Comparison of ENCODE assay signal across 1 cellular context in the genomic region with DNA sequence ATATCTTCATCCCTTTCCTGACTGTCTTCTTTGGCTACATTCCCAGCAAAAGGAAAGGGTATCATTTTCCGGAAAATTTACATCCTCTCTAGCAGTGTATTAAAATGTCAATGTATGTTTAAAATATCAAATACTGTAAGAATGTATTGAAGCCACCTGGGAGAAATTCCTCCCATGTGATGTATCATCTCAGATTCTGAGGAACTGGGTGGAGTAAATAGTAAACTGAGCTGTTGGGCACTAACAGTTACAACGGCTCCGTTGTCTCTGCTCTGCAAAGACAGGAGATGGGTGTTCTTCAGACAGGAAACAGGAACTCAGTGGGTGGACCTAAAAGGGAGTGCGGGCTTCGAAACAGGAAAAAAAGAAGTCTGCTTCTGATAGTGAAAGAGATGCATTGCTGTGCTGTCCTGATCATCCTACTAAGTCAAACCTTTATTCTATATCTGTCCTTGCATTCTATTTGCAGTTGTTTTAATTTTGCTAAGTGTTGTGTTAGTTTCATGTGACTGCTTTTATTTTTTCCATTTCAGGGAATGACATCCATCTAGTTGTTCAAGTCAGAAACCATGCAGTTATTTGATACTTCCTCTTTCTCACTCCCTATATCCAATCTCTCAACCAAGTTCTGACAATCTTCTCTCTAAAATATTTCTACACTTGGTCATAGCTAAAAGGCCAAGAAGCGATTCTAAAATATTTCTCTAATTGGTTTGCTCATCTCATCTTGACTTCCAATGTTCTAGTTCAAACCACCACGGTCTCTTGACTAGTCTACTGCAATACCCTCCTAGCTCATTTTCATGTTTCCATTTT.
TF ChIP-seq lines count a peak whose summit lies in the region.

No MANE protein-coding gene starts in this region.

TF ChIP-seq in K562, 482 proteins besides CTCF, POLR2A, EP300 and RAD21 (continued from another document and continues in another):
- TF ChIP-seq, protein P1, sequence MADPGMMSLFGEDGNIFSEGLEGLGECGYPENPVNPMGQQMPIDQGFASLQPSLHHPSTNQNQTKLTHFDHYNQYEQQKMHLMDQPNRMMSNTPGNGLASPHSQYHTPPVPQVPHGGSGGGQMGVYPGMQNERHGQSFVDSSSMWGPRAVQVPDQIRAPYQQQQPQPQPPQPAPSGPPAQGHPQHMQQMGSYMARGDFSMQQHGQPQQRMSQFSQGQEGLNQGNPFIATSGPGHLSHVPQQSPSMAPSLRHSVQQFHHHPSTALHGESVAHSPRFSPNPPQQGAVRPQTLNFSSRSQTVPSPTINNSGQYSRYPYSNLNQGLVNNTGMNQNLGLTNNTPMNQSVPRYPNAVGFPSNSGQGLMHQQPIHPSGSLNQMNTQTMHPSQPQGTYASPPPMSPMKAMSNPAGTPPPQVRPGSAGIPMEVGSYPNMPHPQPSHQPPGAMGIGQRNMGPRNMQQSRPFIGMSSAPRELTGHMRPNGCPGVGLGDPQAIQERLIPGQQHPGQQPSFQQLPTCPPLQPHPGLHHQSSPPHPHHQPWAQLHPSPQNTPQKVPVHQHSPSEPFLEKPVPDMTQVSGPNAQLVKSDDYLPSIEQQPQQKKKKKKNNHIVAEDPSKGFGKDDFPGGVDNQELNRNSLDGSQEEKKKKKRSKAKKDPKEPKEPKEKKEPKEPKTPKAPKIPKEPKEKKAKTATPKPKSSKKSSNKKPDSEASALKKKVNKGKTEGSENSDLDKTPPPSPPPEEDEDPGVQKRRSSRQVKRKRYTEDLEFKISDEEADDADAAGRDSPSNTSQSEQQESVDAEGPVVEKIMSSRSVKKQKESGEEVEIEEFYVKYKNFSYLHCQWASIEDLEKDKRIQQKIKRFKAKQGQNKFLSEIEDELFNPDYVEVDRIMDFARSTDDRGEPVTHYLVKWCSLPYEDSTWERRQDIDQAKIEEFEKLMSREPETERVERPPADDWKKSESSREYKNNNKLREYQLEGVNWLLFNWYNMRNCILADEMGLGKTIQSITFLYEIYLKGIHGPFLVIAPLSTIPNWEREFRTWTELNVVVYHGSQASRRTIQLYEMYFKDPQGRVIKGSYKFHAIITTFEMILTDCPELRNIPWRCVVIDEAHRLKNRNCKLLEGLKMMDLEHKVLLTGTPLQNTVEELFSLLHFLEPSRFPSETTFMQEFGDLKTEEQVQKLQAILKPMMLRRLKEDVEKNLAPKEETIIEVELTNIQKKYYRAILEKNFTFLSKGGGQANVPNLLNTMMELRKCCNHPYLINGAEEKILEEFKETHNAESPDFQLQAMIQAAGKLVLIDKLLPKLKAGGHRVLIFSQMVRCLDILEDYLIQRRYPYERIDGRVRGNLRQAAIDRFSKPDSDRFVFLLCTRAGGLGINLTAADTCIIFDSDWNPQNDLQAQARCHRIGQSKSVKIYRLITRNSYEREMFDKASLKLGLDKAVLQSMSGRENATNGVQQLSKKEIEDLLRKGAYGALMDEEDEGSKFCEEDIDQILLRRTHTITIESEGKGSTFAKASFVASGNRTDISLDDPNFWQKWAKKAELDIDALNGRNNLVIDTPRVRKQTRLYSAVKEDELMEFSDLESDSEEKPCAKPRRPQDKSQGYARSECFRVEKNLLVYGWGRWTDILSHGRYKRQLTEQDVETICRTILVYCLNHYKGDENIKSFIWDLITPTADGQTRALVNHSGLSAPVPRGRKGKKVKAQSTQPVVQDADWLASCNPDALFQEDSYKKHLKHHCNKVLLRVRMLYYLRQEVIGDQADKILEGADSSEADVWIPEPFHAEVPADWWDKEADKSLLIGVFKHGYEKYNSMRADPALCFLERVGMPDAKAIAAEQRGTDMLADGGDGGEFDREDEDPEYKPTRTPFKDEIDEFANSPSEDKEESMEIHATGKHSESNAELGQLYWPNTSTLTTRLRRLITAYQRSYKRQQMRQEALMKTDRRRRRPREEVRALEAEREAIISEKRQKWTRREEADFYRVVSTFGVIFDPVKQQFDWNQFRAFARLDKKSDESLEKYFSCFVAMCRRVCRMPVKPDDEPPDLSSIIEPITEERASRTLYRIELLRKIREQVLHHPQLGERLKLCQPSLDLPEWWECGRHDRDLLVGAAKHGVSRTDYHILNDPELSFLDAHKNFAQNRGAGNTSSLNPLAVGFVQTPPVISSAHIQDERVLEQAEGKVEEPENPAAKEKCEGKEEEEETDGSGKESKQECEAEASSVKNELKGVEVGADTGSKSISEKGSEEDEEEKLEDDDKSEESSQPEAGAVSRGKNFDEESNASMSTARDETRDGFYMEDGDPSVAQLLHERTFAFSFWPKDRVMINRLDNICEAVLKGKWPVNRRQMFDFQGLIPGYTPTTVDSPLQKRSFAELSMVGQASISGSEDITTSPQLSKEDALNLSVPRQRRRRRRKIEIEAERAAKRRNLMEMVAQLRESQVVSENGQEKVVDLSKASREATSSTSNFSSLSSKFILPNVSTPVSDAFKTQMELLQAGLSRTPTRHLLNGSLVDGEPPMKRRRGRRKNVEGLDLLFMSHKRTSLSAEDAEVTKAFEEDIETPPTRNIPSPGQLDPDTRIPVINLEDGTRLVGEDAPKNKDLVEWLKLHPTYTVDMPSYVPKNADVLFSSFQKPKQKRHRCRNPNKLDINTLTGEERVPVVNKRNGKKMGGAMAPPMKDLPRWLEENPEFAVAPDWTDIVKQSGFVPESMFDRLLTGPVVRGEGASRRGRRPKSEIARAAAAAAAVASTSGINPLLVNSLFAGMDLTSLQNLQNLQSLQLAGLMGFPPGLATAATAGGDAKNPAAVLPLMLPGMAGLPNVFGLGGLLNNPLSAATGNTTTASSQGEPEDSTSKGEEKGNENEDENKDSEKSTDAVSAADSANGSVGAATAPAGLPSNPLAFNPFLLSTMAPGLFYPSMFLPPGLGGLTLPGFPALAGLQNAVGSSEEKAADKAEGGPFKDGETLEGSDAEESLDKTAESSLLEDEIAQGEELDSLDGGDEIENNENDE (IDR thresholded peaks at IDR 0.05; ENCODE audit: low read depth, low read length) = no peak
- TF ChIP-seq CTBP1 (IDR thresholded peaks at IDR 0.05; ENCODE audit: borderline replicate concordance) (no peak; the same call in 1 of the 2 replicates), ZNF165 (CRISPR knock-in tag; IDR thresholded peaks at IDR 0.05; ENCODE audit: borderline replicate concordance) (no peak), SUPT5H (IDR thresholded peaks at IDR 0.05) (0 out of 2 replicates have a peak, but pooled peaks have one; percentile 34), ETS2 (tag; IDR thresholded peaks at IDR 0.05; ENCODE audit: borderline replicate concordance, poor library complexity, severe bottlenecking) (no peak), DPF2 (IDR thresholded peaks at IDR 0.05) (0 out of 2 replicates have a peak, but pooled peaks have one; percentile 27), HDAC1 (IDR thresholded peaks at IDR 0.05) (no peak), NEUROD1 (IDR thresholded peaks at IDR 0.05; ENCODE audit: borderline replicate concordance, low read depth, low read length, partially characterized antibody) (no peak), YY1 (IDR thresholded peaks at IDR 0.05; ENCODE audit: borderline replicate concordance in 1 of 3, control insufficient read depth in 1 of 3, extremely low read depth in 1 of 3, insufficient read depth in 3 of 3, insufficient read length in 1 of 3, insufficient replicate concordance in 2 of 3, low read depth in 1 of 3, low read length in 2 of 3) (no peak), DDX20 (tag; IDR thresholded peaks at IDR 0.05; ENCODE audit: low read depth) (no peak), POLR2G (IDR thresholded peaks at IDR 0.05; ENCODE audit: low read depth, low read length) (no peak), SMARCA5 (IDR thresholded peaks at IDR 0.05) (no peak), ZNF384 (IDR thresholded peaks at IDR 0.05; ENCODE audit: low read depth, low read length) (peak; percentile 53), RUNX1 (IDR thresholded peaks at IDR 0.05; ENCODE audit: low read depth) (no peak), RBM25 (IDR thresholded peaks at IDR 0.05; ENCODE audit: low read depth, low read length, severe bottlenecking) (no peak), NBN (IDR thresholded peaks at IDR 0.05; ENCODE audit: low read depth) (no peak), TCF7L2 (IDR thresholded peaks at IDR 0.05; ENCODE audit: low read depth, low read length) (no peak), PCBP2 (IDR thresholded peaks at IDR 0.05; ENCODE audit: low read depth, low read length, poor library complexity, severe bottlenecking) (no peak), U2AF2 (optimal IDR thresholded peaks at IDR 0.05; ENCODE audit: low read depth, low read length) (no peak)
- TF ChIP-seq, protein P2, sequence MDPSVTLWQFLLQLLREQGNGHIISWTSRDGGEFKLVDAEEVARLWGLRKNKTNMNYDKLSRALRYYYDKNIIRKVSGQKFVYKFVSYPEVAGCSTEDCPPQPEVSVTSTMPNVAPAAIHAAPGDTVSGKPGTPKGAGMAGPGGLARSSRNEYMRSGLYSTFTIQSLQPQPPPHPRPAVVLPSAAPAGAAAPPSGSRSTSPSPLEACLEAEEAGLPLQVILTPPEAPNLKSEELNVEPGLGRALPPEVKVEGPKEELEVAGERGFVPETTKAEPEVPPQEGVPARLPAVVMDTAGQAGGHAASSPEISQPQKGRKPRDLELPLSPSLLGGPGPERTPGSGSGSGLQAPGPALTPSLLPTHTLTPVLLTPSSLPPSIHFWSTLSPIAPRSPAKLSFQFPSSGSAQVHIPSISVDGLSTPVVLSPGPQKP (CRISPR knock-in tag; IDR thresholded peaks at IDR 0.05) = no peak
- TF ChIP-seq, protein P3, sequence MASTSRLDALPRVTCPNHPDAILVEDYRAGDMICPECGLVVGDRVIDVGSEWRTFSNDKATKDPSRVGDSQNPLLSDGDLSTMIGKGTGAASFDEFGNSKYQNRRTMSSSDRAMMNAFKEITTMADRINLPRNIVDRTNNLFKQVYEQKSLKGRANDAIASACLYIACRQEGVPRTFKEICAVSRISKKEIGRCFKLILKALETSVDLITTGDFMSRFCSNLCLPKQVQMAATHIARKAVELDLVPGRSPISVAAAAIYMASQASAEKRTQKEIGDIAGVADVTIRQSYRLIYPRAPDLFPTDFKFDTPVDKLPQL (IDR thresholded peaks at IDR 0.05; ENCODE audit: extremely low read depth, insufficient read length) = no peak
- TF ChIP-seq, protein P4, sequence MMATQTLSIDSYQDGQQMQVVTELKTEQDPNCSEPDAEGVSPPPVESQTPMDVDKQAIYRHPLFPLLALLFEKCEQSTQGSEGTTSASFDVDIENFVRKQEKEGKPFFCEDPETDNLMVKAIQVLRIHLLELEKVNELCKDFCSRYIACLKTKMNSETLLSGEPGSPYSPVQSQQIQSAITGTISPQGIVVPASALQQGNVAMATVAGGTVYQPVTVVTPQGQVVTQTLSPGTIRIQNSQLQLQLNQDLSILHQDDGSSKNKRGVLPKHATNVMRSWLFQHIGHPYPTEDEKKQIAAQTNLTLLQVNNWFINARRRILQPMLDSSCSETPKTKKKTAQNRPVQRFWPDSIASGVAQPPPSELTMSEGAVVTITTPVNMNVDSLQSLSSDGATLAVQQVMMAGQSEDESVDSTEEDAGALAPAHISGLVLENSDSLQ (IDR thresholded peaks at IDR 0.05) = no peak
- TF ChIP-seq, protein P5, sequence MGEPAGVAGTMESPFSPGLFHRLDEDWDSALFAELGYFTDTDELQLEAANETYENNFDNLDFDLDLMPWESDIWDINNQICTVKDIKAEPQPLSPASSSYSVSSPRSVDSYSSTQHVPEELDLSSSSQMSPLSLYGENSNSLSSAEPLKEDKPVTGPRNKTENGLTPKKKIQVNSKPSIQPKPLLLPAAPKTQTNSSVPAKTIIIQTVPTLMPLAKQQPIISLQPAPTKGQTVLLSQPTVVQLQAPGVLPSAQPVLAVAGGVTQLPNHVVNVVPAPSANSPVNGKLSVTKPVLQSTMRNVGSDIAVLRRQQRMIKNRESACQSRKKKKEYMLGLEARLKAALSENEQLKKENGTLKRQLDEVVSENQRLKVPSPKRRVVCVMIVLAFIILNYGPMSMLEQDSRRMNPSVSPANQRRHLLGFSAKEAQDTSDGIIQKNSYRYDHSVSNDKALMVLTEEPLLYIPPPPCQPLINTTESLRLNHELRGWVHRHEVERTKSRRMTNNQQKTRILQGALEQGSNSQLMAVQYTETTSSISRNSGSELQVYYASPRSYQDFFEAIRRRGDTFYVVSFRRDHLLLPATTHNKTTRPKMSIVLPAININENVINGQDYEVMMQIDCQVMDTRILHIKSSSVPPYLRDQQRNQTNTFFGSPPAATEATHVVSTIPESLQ (CRISPR knock-in tag; IDR thresholded peaks at IDR 0.05) = no peak
- TF ChIP-seq, protein P6, sequence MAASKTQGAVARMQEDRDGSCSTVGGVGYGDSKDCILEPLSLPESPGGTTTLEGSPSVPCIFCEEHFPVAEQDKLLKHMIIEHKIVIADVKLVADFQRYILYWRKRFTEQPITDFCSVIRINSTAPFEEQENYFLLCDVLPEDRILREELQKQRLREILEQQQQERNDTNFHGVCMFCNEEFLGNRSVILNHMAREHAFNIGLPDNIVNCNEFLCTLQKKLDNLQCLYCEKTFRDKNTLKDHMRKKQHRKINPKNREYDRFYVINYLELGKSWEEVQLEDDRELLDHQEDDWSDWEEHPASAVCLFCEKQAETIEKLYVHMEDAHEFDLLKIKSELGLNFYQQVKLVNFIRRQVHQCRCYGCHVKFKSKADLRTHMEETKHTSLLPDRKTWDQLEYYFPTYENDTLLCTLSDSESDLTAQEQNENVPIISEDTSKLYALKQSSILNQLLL (CRISPR knock-in tag; IDR thresholded peaks at IDR 0.05; ENCODE audit: borderline replicate concordance) = no peak
- TF ChIP-seq, protein P7, sequence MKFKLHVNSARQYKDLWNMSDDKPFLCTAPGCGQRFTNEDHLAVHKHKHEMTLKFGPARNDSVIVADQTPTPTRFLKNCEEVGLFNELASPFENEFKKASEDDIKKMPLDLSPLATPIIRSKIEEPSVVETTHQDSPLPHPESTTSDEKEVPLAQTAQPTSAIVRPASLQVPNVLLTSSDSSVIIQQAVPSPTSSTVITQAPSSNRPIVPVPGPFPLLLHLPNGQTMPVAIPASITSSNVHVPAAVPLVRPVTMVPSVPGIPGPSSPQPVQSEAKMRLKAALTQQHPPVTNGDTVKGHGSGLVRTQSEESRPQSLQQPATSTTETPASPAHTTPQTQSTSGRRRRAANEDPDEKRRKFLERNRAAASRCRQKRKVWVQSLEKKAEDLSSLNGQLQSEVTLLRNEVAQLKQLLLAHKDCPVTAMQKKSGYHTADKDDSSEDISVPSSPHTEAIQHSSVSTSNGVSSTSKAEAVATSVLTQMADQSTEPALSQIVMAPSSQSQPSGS (CRISPR knock-in tag; IDR thresholded peaks at IDR 0.05) = no peak
- TF ChIP-seq, protein P8, sequence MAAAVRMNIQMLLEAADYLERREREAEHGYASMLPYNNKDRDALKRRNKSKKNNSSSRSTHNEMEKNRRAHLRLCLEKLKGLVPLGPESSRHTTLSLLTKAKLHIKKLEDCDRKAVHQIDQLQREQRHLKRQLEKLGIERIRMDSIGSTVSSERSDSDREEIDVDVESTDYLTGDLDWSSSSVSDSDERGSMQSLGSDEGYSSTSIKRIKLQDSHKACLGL (CRISPR knock-in tag; IDR thresholded peaks at IDR 0.05; ENCODE audit: borderline replicate concordance, poor library complexity, severe bottlenecking) = no peak
- TF ChIP-seq, protein P9, sequence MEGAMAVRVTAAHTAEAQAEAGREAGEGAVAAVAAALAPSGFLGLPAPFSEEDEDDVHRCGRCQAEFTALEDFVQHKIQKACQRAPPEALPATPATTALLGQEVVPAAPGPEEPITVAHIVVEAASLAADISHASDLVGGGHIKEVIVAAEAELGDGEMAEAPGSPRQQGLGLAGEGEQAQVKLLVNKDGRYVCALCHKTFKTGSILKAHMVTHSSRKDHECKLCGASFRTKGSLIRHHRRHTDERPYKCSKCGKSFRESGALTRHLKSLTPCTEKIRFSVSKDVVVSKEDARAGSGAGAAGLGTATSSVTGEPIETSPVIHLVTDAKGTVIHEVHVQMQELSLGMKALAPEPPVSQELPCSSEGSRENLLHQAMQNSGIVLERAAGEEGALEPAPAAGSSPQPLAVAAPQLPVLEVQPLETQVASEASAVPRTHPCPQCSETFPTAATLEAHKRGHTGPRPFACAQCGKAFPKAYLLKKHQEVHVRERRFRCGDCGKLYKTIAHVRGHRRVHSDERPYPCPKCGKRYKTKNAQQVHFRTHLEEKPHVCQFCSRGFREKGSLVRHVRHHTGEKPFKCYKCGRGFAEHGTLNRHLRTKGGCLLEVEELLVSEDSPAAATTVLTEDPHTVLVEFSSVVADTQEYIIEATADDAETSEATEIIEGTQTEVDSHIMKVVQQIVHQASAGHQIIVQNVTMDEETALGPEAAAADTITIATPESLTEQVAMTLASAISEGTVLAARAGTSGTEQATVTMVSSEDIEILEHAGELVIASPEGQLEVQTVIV (CRISPR knock-in tag; IDR thresholded peaks at IDR 0.05; ENCODE audit: borderline replicate concordance) = no peak
